ENCODE assay signal across 8 cellular contexts in the genomic region with DNA sequence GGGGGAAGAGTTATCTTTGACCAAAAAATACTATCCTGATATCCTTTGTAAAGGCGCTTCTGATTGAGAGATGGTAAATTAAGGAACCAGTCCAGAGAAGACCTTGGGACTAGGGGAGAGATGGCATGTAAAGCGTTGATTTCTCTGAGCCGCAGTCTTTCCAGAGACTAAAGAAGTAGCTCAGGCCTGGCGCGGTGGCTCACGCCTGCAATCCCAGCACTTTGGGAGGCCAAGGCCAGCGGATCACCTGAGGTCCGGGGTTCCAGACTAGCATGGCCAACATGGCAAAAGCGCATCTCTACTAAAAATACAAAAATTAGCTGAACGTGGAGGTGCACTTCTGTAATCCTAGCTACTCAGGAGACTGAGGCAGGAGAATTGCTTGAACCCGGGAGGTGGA. TPM values are rescaled to one million over a fixed set of nuclear protein-coding genes. Genes with fewer than 3 reads are reported as not detected.
A peak's percentile ranks its signal among the peaks of the same experiment; 100 is the strongest.
DNase-seq lines count a peak whose midpoint lies in the region; ATAC-seq lines count a peak whose summit lies in the region.

No MANE protein-coding gene starts in this region.

- H3K4me1 ChIP-seq in iPS-15b (ENCODE audit: control insufficient read depth, insufficient read depth, low read length) (peaks cover 22% of the 10 kb centered on the region), stomach smooth muscle (ENCODE audit: control insufficient read depth, insufficient read depth, low read length) (peaks cover 48% of the 10 kb centered on the region)

- H3K27me3 ChIP-seq in iPS-15b (ENCODE audit: control insufficient read depth, insufficient read depth, low read length) (no peaks in the 10 kb centered on the region), stomach smooth muscle (ENCODE audit: control insufficient read depth in 1 of 2, insufficient read depth in 2 of 2, low read length in 2 of 2) (no peaks in the 10 kb centered on the region)

- no peak for DNase-seq in T-helper 2 cell treated with Interferon-gamma antibody and Interleukin-4, amounts not matched to agents 5 μg/mL and 100 μg/mL, for 36 hours (ENCODE audit: low spot score)
- no peak for DNase-seq in T-helper 2 cell
- DNase-seq in activated T-helper 2 cell treated with anti-CD3 and anti-CD28 coated beads, Interferon-gamma antibody, Interleukin-2, Interleukin-4, amounts not matched to agents 10 μg/mL and 5 μg/mL and 100 μg/mL, durations not matched to agents 14 hours and 24 hours and 36 hours (ENCODE audit: low spot score) = no peak
- no peak for DNase-seq in kidney glomerular epithelial cell (lab: John Stamatoyannopoulos, UW)
- DNase-seq in COLO829 (ENCODE audit: low spot score) = no peak

- H3K4me3 ChIP-seq in iPS-15b (ENCODE audit: low read depth, low read length) = peak overlapping the region; percentile 87
- H3K4me3 ChIP-seq in stomach smooth muscle (ENCODE audit: low read length in 2 of 2) = peak overlapping the region; percentile 93 to 96

- peak overlapping the region; percentile 91 for H3K4me3 Mint-ChIP-seq in T-helper 2 cell treated with Interferon-gamma antibody and Interleukin-4, amounts not matched to agents 5 μg/mL and 100 μg/mL, for 36 hours
- H3K4me3 Mint-ChIP-seq in activated T-helper 2 cell treated with anti-CD3 and anti-CD28 coated beads, Interferon-gamma antibody, Interleukin-2, Interleukin-4, amounts not matched to agents 10 μg/mL and 5 μg/mL and 100 μg/mL, durations not matched to agents 14 hours and 24 hours and 36 hours (ENCODE audit: low read depth) = peak overlapping the region; percentile 91

- H3K27ac Mint-ChIP-seq in T-helper 2 cell treated with Interferon-gamma antibody and Interleukin-4, amounts not matched to agents 5 μg/mL and 100 μg/mL, for 36 hours = no peak overlapping the region
- no peak overlapping the region for H3K27ac Mint-ChIP-seq in activated T-helper 2 cell treated with anti-CD3 and anti-CD28 coated beads, Interferon-gamma antibody, Interleukin-2, Interleukin-4, amounts not matched to agents 10 μg/mL and 5 μg/mL and 100 μg/mL, durations not matched to agents 14 hours and 24 hours and 36 hours

- no peaks in the 10 kb centered on the region for H3K9me3 ChIP-seq in iPS-15b (ENCODE audit: control insufficient read depth, insufficient read depth, low read length)
- H3K9me3 ChIP-seq in stomach smooth muscle (ENCODE audit: control insufficient read depth in 2 of 2, low read length in 2 of 2) = no peaks in the 10 kb centered on the region

- no peaks in the 10 kb centered on the region for H3K27me3 Mint-ChIP-seq in T-helper 2 cell treated with Interferon-gamma antibody and Interleukin-4, amounts not matched to agents 5 μg/mL and 100 μg/mL, for 36 hours (ENCODE audit: low read depth)
- H3K27me3 Mint-ChIP-seq in activated T-helper 2 cell treated with anti-CD3 and anti-CD28 coated beads, Interferon-gamma antibody, Interleukin-2, Interleukin-4, amounts not matched to agents 10 μg/mL and 5 μg/mL and 100 μg/mL, durations not matched to agents 14 hours and 24 hours and 36 hours (ENCODE audit: low read depth) = no peaks in the 10 kb centered on the region

- no peaks in the 10 kb centered on the region for H3K9me3 Mint-ChIP-seq in T-helper 2 cell treated with Interferon-gamma antibody and Interleukin-4, amounts not matched to agents 5 μg/mL and 100 μg/mL, for 36 hours
- H3K9me3 Mint-ChIP-seq in activated T-helper 2 cell treated with anti-CD3 and anti-CD28 coated beads, Interferon-gamma antibody, Interleukin-2, Interleukin-4, amounts not matched to agents 10 μg/mL and 5 μg/mL and 100 μg/mL, durations not matched to agents 14 hours and 24 hours and 36 hours = no peaks in the 10 kb centered on the region

- peaks cover 39% of the 10 kb centered on the region for H3K4me1 Mint-ChIP-seq in T-helper 2 cell treated with Interferon-gamma antibody and Interleukin-4, amounts not matched to agents 5 μg/mL and 100 μg/mL, for 36 hours (ENCODE audit: low read depth)
- peaks cover 32% of the 10 kb centered on the region for H3K4me1 Mint-ChIP-seq in activated T-helper 2 cell treated with anti-CD3 and anti-CD28 coated beads, Interferon-gamma antibody, Interleukin-2, Interleukin-4, amounts not matched to agents 10 μg/mL and 5 μg/mL and 100 μg/mL, durations not matched to agents 14 hours and 24 hours and 36 hours (ENCODE audit: low read depth)

- H3K9ac ChIP-seq in iPS-15b (ENCODE audit: low read depth, low read length) (peak overlapping the region; percentile 89), stomach smooth muscle (ENCODE audit: low read length in 2 of 2) (peak overlapping the region; percentile 84 to 95)

- H3K36me3 Mint-ChIP-seq in T-helper 2 cell treated with Interferon-gamma antibody and Interleukin-4, amounts not matched to agents 5 μg/mL and 100 μg/mL, for 36 hours (ENCODE audit: low read depth) = peaks cover 7% of the 10 kb centered on the region
- peaks cover 21% of the 10 kb centered on the region for H3K36me3 Mint-ChIP-seq in activated T-helper 2 cell treated with anti-CD3 and anti-CD28 coated beads, Interferon-gamma antibody, Interleukin-2, Interleukin-4, amounts not matched to agents 10 μg/mL and 5 μg/mL and 100 μg/mL, durations not matched to agents 14 hours and 24 hours and 36 hours (ENCODE audit: low read depth)

- H3K27ac ChIP-seq in stomach smooth muscle (ENCODE audit: low read length) = no peak overlapping the region

- no peak for ATAC-seq in HG02938 (IDR thresholded peaks at IDR 0.05; ENCODE audit: unreplicated experiment)

- H3K36me3 ChIP-seq in iPS-15b (ENCODE audit: control insufficient read depth, insufficient read depth, low read length) (no peaks in the 10 kb centered on the region), stomach smooth muscle (ENCODE audit: control insufficient read depth in 2 of 2, insufficient read depth in 2 of 2, low read length in 2 of 2) (no peaks in the 10 kb centered on the region)

- intact Hi-C loops in activated T-helper 2 cell treated with anti-CD3 and anti-CD28 coated beads, Interferon-gamma antibody, Interleukin-2, Interleukin-4, amounts not matched to agents 10 μg/mL and 5 μg/mL and 100 μg/mL, durations not matched to agents 14 hours and 24 hours and 36 hours (cut with micrococcal nuclease) = loop anchor here (10.0 kb wide), 1 partner anchor 603 kb away; a partner anchor contains a TSS

RNA-seq across cellular contexts. Expression of a gene that starts 0.6 kb away (rescaled TPM):
- total RNA-seq in activated T-helper 2 cell treated with anti-CD3 and anti-CD28 coated beads, Interferon-gamma antibody, Interleukin-2, Interleukin-4, amounts not matched to agents 10 μg/mL and 5 μg/mL and 100 μg/mL, durations not matched to agents 14 hours and 24 hours and 36 hours = 38.6 and 50.1 TPM in 2 replicates

RNA-seq across cellular contexts. Expression of a gene that starts 1.4 kb away (rescaled TPM):
- total RNA-seq in activated T-helper 2 cell treated with anti-CD3 and anti-CD28 coated beads, Interferon-gamma antibody, Interleukin-2, Interleukin-4, amounts not matched to agents 10 μg/mL and 5 μg/mL and 100 μg/mL, durations not matched to agents 14 hours and 24 hours and 36 hours = 165 and 177 TPM in 2 replicates

RNA-seq across cellular contexts. Expression of a gene that starts 6.0 kb away (rescaled TPM):
- 43.0 and 45.1 TPM in 2 replicates for total RNA-seq in activated T-helper 2 cell treated with anti-CD3 and anti-CD28 coated beads, Interferon-gamma antibody, Interleukin-2, Interleukin-4, amounts not matched to agents 10 μg/mL and 5 μg/mL and 100 μg/mL, durations not matched to agents 14 hours and 24 hours and 36 hours

RNA-seq across cellular contexts. Expression of a gene that starts 24.7 kb away (rescaled TPM):
- total RNA-seq in activated T-helper 2 cell treated with anti-CD3 and anti-CD28 coated beads, Interferon-gamma antibody, Interleukin-2, Interleukin-4, amounts not matched to agents 10 μg/mL and 5 μg/mL and 100 μg/mL, durations not matched to agents 14 hours and 24 hours and 36 hours = 102 and 105 TPM in 2 replicates

RNA-seq across cellular contexts. Expression of a gene that starts 36.6 kb away (rescaled TPM):
- not detected in 2 replicates for total RNA-seq in activated T-helper 2 cell treated with anti-CD3 and anti-CD28 coated beads, Interferon-gamma antibody, Interleukin-2, Interleukin-4, amounts not matched to agents 10 μg/mL and 5 μg/mL and 100 μg/mL, durations not matched to agents 14 hours and 24 hours and 36 hours
